In genomic region chr2:197500503-197501179, GRCh38 we compare ENCODE assay signal across 8 cellular contexts.
DNase-seq lines count a peak whose midpoint lies in the region; ATAC-seq and TF ChIP-seq lines count a peak whose summit lies in the region.

No MANE protein-coding gene starts in this region.

- peaks cover 87% of the 10 kb centered on the region for H3K36me3 ChIP-seq in NT2/D1 (ENCODE audit: insufficient read depth, insufficient read length, low read length)
- H3K36me3 ChIP-seq in duodenal mucosa (ENCODE audit: control insufficient read depth in 1 of 2, insufficient read depth in 2 of 2, low read length in 2 of 2): peaks cover 19 to 31% of the 10 kb centered on the region in 2 donors
- H3K36me3 ChIP-seq in muscle layer of colon (ENCODE audit: insufficient read depth, low read length): peaks cover 37% of the 10 kb centered on the region

- H3K4me3 ChIP-seq in NT2/D1 (ENCODE audit: insufficient read length, low read depth) (peak overlapping the region; percentile 94), duodenal mucosa (ENCODE audit: low read depth in 1 of 2, low read length in 2 of 2) (peak overlapping the region; percentile 86 to 96), muscle layer of colon (ENCODE audit: low read depth in 1 of 2, low read length in 2 of 2) (peak overlapping the region; percentile 63 to 86)

- ATAC-seq in GM18858 (IDR thresholded peaks at IDR 0.05; ENCODE audit: unreplicated experiment): no peak

- peak overlapping the region; percentile 98 for H3K9ac ChIP-seq in NT2/D1 (ENCODE audit: insufficient read length, low read depth)
- H3K9ac ChIP-seq in duodenal mucosa (ENCODE audit: low read depth in 1 of 2, low read length in 2 of 2): peak overlapping the region; percentile 98
- H3K9ac ChIP-seq in muscle layer of colon (ENCODE audit: low read length): peak overlapping the region; percentile 92

- no peaks in the 10 kb centered on the region for H3K27me3 ChIP-seq in NT2/D1 (ENCODE audit: insufficient read depth, insufficient read length)
- H3K27me3 ChIP-seq in duodenal mucosa (ENCODE audit: control insufficient read depth in 1 of 2, insufficient read depth in 2 of 2, low read length in 2 of 2): no peaks in the 10 kb centered on the region
- H3K27me3 ChIP-seq in muscle layer of colon (ENCODE audit: control insufficient read depth in 1 of 2, insufficient read depth in 2 of 2, low read length in 2 of 2): no peaks in the 10 kb centered on the region

- H3K4me1 ChIP-seq in NT2/D1 (ENCODE audit: insufficient read depth, insufficient read length): no peaks in the 10 kb centered on the region
- H3K4me1 ChIP-seq in duodenal mucosa (ENCODE audit: control insufficient read depth in 1 of 2, insufficient read depth in 2 of 2, low read length in 2 of 2): peaks cover 33 to 36% of the 10 kb centered on the region in 2 donors
- peaks cover 38% of the 10 kb centered on the region for H3K4me1 ChIP-seq in muscle layer of colon (ENCODE audit: insufficient read depth, low read length)

- POLR2A ChIA-PET in HEK293T (lab: Yijun Ruan, JAX): interaction anchor here (0.7 to 3.8 kb wide), 13 partner anchors 9 to 375 kb away, joined by 3 to 52 read pairs (median 5); partner anchors contain the start of genes COQ10B, MARS2, MOB4 and RFTN2

- CTCF ChIA-PET in HEK293T (lab: Yijun Ruan, JAX): no interaction called here

- DNase-seq in NCI-H2171 treated with DMSO at 0.1 percent for 48 hours (lab: John Stamatoyannopoulos, UW) (peak; percentile 59), NCI-H2171 (lab: John Stamatoyannopoulos, UW) (no peak), HEK293T (ENCODE audit: extremely low spot score) (no peak), NT2/D1 (ENCODE audit: low read depth, low spot score) (no peak), AML-193 (lab: John Stamatoyannopoulos, UW) (no peak)

- H3K9me3 ChIP-seq in NT2/D1 (ENCODE audit: insufficient read depth, low read length): no peaks in the 10 kb centered on the region
- H3K9me3 ChIP-seq in duodenal mucosa (ENCODE audit: control insufficient read depth in 1 of 2, low read length in 2 of 2): no peaks in the 10 kb centered on the region
- no peaks in the 10 kb centered on the region for H3K9me3 ChIP-seq in muscle layer of colon (ENCODE audit: low read length)

- H3K27ac ChIP-seq in duodenal mucosa (ENCODE audit: low read depth, low read length): peak overlapping the region; percentile 98
- peak overlapping the region; percentile 88 for H3K27ac ChIP-seq in muscle layer of colon (ENCODE audit: low read depth, low read length)

TF ChIP-seq in HEK293T, 16 proteins besides CTCF, POLR2A, EP300 and RAD21:
- TF ChIP-seq ELF4 (IDR thresholded peaks at IDR 0.05) (no peak), PKNOX1 (IDR thresholded peaks at IDR 0.05) (no peak), TARDBP (IDR thresholded peaks at IDR 0.05) (no peak), FOXM1 (IDR thresholded peaks at IDR 0.05; ENCODE audit: borderline replicate concordance) (no peak), ARNT (IDR thresholded peaks at IDR 0.05) (0 out of 2 replicates have a peak, but pooled peaks have one; percentile 41), L3MBTL2 (conservative IDR thresholded peaks at IDR 0.05) (no peak)
